In the genomic region with DNA sequence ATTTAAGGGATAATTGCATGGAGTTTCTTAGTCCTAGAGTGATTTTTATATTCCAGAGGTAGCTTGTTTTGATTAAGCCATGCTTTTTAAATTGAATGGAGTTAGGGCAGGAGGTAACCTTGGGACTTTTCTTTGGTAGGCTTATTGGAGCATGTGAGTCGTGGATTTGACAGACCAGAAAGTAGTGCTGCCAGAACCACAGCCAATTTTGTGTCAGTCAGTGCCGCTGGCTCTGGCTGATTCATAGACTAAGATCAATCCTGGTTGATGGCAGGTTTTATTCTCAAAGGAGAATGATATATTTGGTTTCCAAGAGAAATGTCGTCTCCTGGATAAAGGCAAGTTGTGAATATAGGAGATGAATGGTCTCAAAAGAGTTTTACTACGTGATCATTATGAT, we compare ENCODE assay signal across 1 cellular context.
TF ChIP-seq lines count a peak whose summit lies in the region.

No MANE protein-coding gene starts in this region.

TF ChIP-seq in endothelial cell of umbilical vein, 7 proteins besides CTCF, POLR2A, EP300 and RAD21:
- TF ChIP-seq MYC (IDR thresholded peaks at IDR 0.05; ENCODE audit: low read depth, low read length) (no peak), GATA2 (IDR thresholded peaks at IDR 0.05; ENCODE audit: insufficient read depth, insufficient read length, low read depth, low read length) (no peak), POLR2AphosphoS5 (IDR thresholded peaks at IDR 0.05; ENCODE audit: insufficient read depth, low read depth, low read length) (no peak), EZH2 (IDR thresholded peaks at IDR 0.05; ENCODE audit: borderline replicate concordance, low read depth, low read length, severe bottlenecking) (no peak), JUN (IDR thresholded peaks at IDR 0.05; ENCODE audit: borderline replicate concordance, insufficient read depth, insufficient read length, low read depth) (no peak), FOS (IDR thresholded peaks at IDR 0.05; ENCODE audit: borderline replicate concordance, insufficient read depth, low read length) (no peak)
- TF ChIP-seq, protein P1, sequence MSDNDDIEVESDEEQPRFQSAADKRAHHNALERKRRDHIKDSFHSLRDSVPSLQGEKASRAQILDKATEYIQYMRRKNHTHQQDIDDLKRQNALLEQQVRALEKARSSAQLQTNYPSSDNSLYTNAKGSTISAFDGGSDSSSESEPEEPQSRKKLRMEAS (IDR thresholded peaks at IDR 0.05; ENCODE audit: insufficient read depth, insufficient read length): no peak
